Comparison of ENCODE assay signal across 18 cellular contexts in genomic region chr19:12043752-12044422, GRCh38. TPM values are rescaled to one million over a fixed set of nuclear protein-coding genes. Genes with fewer than 3 reads are reported as not detected.
DNase-seq lines count a peak whose midpoint lies in the region; ATAC-seq, FAIRE-seq and TF ChIP-seq lines count a peak whose summit lies in the region.
"Had no signal": no experiment of that assay in that cellular context is flagged by ENCODE, and none has a peak within 500 bp of the region (broad histone marks: within the 10 kb centered on the region; RNA-seq: fewer than 3 reads in every experiment).

No MANE protein-coding gene starts in this region.

- DNase-seq in GM23338 (ENCODE audit: low spot score) = peak; percentile 47
- DNase-seq in K562 (ENCODE audit: extremely low read depth in 1 of 4, low spot score in 3 of 4) = no peak
- no peak for DNase-seq in H7
- DNase-seq in HAP-1 (ENCODE audit: low spot score in 2 of 2) = no peak
- DNase-seq: C1 segment of cervical spinal cord; Kasumi-1; MM.1S; NCI-H1092 treated with DMSO at 0.1 percent for 48 hours; NCI-H2081 treated with DMSO at 0.1 percent for 48 hours; NCI-H748 treated with DMSO at 0.1 percent for 48 hours; NK-92 treated with Interleukin-12 subunit alpha and Interleukin-12 subunit beta, amount 100 ng/mL, for 24 hours; SHP77 had no signal

- peaks cover 16% of the 10 kb centered on the region for H3K9me3 ChIP-seq in K562 (replicated peaks; ENCODE audit: control insufficient read depth, insufficient read depth, low read depth, low read length)
- peaks cover 19 to 42% (median 23%) of the 10 kb centered on the region in 4 donors for H3K9me3 ChIP-seq in liver (ENCODE audit: control insufficient read depth in 4 of 4, low read length in 3 of 4)
- peaks cover 5% of the 10 kb centered on the region; the same call in 1 of the 2 replicates for H3K9me3 ChIP-seq in HAP-1

- peak overlapping the region; percentile 34; the same call in 1 of the 2 replicates for H3K4me3 ChIP-seq in GM23338
- H3K4me3 ChIP-seq in K562 = no peak overlapping the region
- peak overlapping the region in 2 of 3 donors; percentile 1 to 79 for H3K4me3 ChIP-seq in liver (ENCODE audit: low read depth in 1 of 3, low read length in 3 of 3)
- H3K4me3 ChIP-seq in H7 (ENCODE audit: insufficient read depth, low read depth, low read length) = no peak overlapping the region
- no peak overlapping the region for H3K4me3 ChIP-seq in HAP-1
- H3K4me3 ChIP-seq: SK-N-MC had no signal

- CTCF ChIA-PET in K562 (lab: Yijun Ruan, JAX; ENCODE audit: low intra/inter-chr PET ratio) = no interaction called here

- POLR2A ChIA-PET in K562 (lab: Yijun Ruan, JAX) = no interaction called here

- H4K20me1 ChIP-seq in GM23338 (replicated peaks; ENCODE audit: insufficient read depth) (no peaks in the 10 kb centered on the region; the same call in 1 of the 2 replicates), K562 (replicated peaks; ENCODE audit: control insufficient read depth, insufficient read depth, low read length) (no peaks in the 10 kb centered on the region)

- peaks cover 3% of the 10 kb centered on the region for H3K27me3 Mint-ChIP-seq in GM23338 (ENCODE audit: insufficient read depth, low read depth, poor library complexity)

- ATAC-seq in GM23338 (no peak), K562 (no peak), HG03565 (IDR thresholded peaks at IDR 0.05; ENCODE audit: unreplicated experiment) (no peak)

- in situ Hi-C loops in K562 (cut with MboI) (no loop called here), HAP-1 (cut with MboI; ENCODE audit: low sequenced_read_pairs) (no loop called here)

- peaks cover 10% of the 10 kb centered on the region for H3F3A ChIP-seq in GM23338 (replicated peaks; ENCODE audit: low read depth)

- TF ChIP-seq RAD21 in Ishikawa (IDR thresholded peaks at IDR 0.05; ENCODE audit: low read depth) = no peak
- no peak for TF ChIP-seq RAD21 in K562 (CRISPR knock-in tag; conservative IDR thresholded peaks at IDR 0.05 in 1 of 2, IDR thresholded peaks at IDR 0.05 in 1 of 2)
- no peak for TF ChIP-seq RAD21 in liver (IDR thresholded peaks at IDR 0.05)

- TF ChIP-seq EP300 in Ishikawa (IDR thresholded peaks at IDR 0.05; ENCODE audit: borderline replicate concordance) = no peak
- no peak for TF ChIP-seq EP300 in K562 (IDR thresholded peaks at IDR 0.05; ENCODE audit: low read length)

- no peak overlapping the region for H3K9ac ChIP-seq in K562 (ENCODE audit: insufficient read depth in 1 of 2, low read depth in 2 of 2, low read length in 2 of 2)
- H3K9ac ChIP-seq in liver (ENCODE audit: low read depth in 1 of 2, low read length in 2 of 2) = no peak overlapping the region

- no peak overlapping the region for H3K4me3 Mint-ChIP-seq in GM23338

- WGBS in K562 (ENCODE audit: insufficient coverage, low coverage, missing lambda C conversion rate) = 19% methylated on average over 5 of the region's 5 CpGs
- 96% methylated on average over 5 of the region's 5 CpGs for WGBS in liver

- intact Hi-C loops in K562 (cut with micrococcal nuclease) = no loop called here

- H2AFZ ChIP-seq in GM23338 = no peak overlapping the region
- no peak overlapping the region for H2AFZ ChIP-seq in K562 (ENCODE audit: low read depth, low read length)

- FAIRE-seq in K562 (lab: Jason Lieb, UNC) = no peak
- FAIRE-seq: G401.6 had no signal

- TF ChIP-seq CTCF in GM23338 (conservative IDR thresholded peaks at IDR 0.05; ENCODE audit: low read depth in 2 of 2) (no peak), K562 (IDR thresholded peaks at IDR 0.05 in 2 of 3, conservative IDR thresholded peaks at IDR 0.05 in 1 of 3; ENCODE audit: insufficient read depth in 2 of 3, low read depth in 1 of 3, low read length in 3 of 3) (no peak), liver (IDR thresholded peaks at IDR 0.05; ENCODE audit: low read depth, low read length, missing input control) (no peak)

- no peaks in the 10 kb centered on the region for H3K27me3 ChIP-seq in GM23338 (ENCODE audit: insufficient read depth)
- no peaks in the 10 kb centered on the region for H3K27me3 ChIP-seq in K562 (ENCODE audit: control insufficient read depth in 2 of 2, insufficient read depth in 2 of 2, low read length in 2 of 2)
- H3K27me3 ChIP-seq in liver (ENCODE audit: control insufficient read depth in 4 of 4, insufficient read depth in 4 of 4, low read length in 3 of 4) = no peaks in the 10 kb centered on the region
- H3K27me3 ChIP-seq in H7 (ENCODE audit: control insufficient read depth, insufficient read depth, low read length) = no peaks in the 10 kb centered on the region
- H3K27me3 ChIP-seq in HAP-1 (ENCODE audit: low read depth) = no peaks in the 10 kb centered on the region

- peaks cover 47% of the 10 kb centered on the region for H3K79me2 ChIP-seq in GM23338 (replicated peaks; ENCODE audit: insufficient read depth)
- H3K79me2 ChIP-seq in K562 (ENCODE audit: control insufficient read depth, insufficient read depth, low read length) = no peaks in the 10 kb centered on the region

- no peak overlapping the region for H3K4me2 ChIP-seq in GM23338
- no peak overlapping the region for H3K4me2 ChIP-seq in K562 (ENCODE audit: insufficient read depth, low read length)

- BruUV-seq in K562 (replicated peaks; lab: Mats Ljungman, UMichigan) = no TSS peak

- peaks cover 29% of the 10 kb centered on the region for H3K36me3 Mint-ChIP-seq in GM23338 (ENCODE audit: low read depth)

- peaks cover 91% of the 10 kb centered on the region for H3K9me3 Mint-ChIP-seq in GM23338

- no peaks in the 10 kb centered on the region for H3K9me2 ChIP-seq in GM23338 (ENCODE audit: insufficient read depth)

- no peaks in the 10 kb centered on the region for H3K4me1 Mint-ChIP-seq in GM23338

- no peaks in the 10 kb centered on the region for H3K4me1 ChIP-seq in GM23338 (ENCODE audit: insufficient read depth)
- H3K4me1 ChIP-seq in K562 (replicated peaks in 1 of 2; ENCODE audit: control insufficient read depth in 2 of 2, insufficient read depth in 2 of 2, low read length in 2 of 2) = no peaks in the 10 kb centered on the region
- H3K4me1 ChIP-seq in liver (ENCODE audit: control insufficient read depth in 4 of 4, insufficient read depth in 4 of 4, low read length in 3 of 4) = no peaks in the 10 kb centered on the region
- no peaks in the 10 kb centered on the region for H3K4me1 ChIP-seq in HAP-1

- no peak overlapping the region for H3K27ac ChIP-seq in GM23338 (ENCODE audit: low read depth)
- H3K27ac ChIP-seq in K562 (ENCODE audit: extremely low read depth, low read depth, low read length) = no peak overlapping the region
- no peak overlapping the region for H3K27ac ChIP-seq in liver (ENCODE audit: low read depth in 1 of 2, low read length in 2 of 2)
- H3K27ac ChIP-seq: SK-N-MC had no signal

- TF ChIP-seq POLR2A in K562 (conservative IDR thresholded peaks at IDR 0.05) = no peak

- H3K27ac Mint-ChIP-seq in GM23338 = no peak overlapping the region

- H3K36me3 ChIP-seq in GM23338 (ENCODE audit: insufficient read depth) (peaks cover 82% of the 10 kb centered on the region), K562 (ENCODE audit: control insufficient read depth, insufficient read depth, low read length) (no peaks in the 10 kb centered on the region), liver (ENCODE audit: control insufficient read depth in 4 of 4, insufficient read depth in 3 of 4, low read depth in 1 of 4, low read length in 3 of 4) (peaks cover 0 to 6% (median 2%) of the 10 kb centered on the region in 4 donors), H7 (replicated peaks; ENCODE audit: control insufficient read depth, insufficient read depth, low read length) (peaks cover 24% of the 10 kb centered on the region), HAP-1 (replicated peaks) (no peaks in the 10 kb centered on the region)

- H3K9me1 ChIP-seq in K562 (ENCODE audit: control insufficient read depth, insufficient read depth, low read length) = no peaks in the 10 kb centered on the region

RNA-seq across cellular contexts. Expression of gene ZNF433, which starts 8.4 kb away (rescaled TPM):
- 2.0 and 9.8 TPM in 2 replicates for total RNA-seq in GM23338 (2014; rRNA removed; shearing (Covaris generic))
- polyA plus RNA-seq in GM23338 (2016; fragmentation: Nextera tagmentation; extraction: Ambion mirVana) = 3.4 and 4.1 TPM in 2 replicates
- 3.0 and 10.3 TPM in 2 replicates for total RNA-seq in K562 (2011; cell fraction: chromatin; rRNA removed; ENCODE audit: low replicate concordance)
- 2.2 and 4.1 TPM in 2 replicates for total RNA-seq in K562 (2011; cell fraction: nucleolus; rRNA removed)
- 4.5 and 6.3 TPM in 2 replicates for total RNA-seq in K562 (2011; cell fraction: nucleoplasm; rRNA removed)
- 2.6 and 3.0 TPM in 2 replicates for total RNA-seq in K562 (2014; rRNA removed)
- total RNA-seq in K562 (2014; rRNA removed; fragmentation: Illumina TruSeq; extraction: Trizol) = 3.9 and 4.7 TPM in 2 replicates
- total RNA-seq in K562 (2015; rRNA removed; fragmentation: Illumina TruSeq; extraction: Trizol) = 3.6 and 3.8 TPM in 2 replicates
- total RNA-seq in K562 (2021) = 2.2 and 3.0 TPM in 2 replicates
- 0.53 and 2.0 TPM in 2 replicates for polyA plus RNA-seq in K562 (2011; rRNA removed)
- 0.28 and 0.57 TPM in 2 replicates for polyA plus RNA-seq in K562 (2011; cell fraction: cytosol; rRNA removed)
- polyA plus RNA-seq in K562 (2011; cell fraction: nucleus; rRNA removed) = 0.52 and 0.82 TPM in 2 replicates
- 1.9 and 2.9 TPM in 2 replicates for polyA plus RNA-seq in K562 (2012)
- polyA plus RNA-seq in K562 (2014; fragmentation: Illumina TruSeq; extraction: Trizol) = 3.4 and 4.0 TPM in 2 replicates
- polyA plus RNA-seq in K562 (2014; fragmentation: Nextera tagmentation; extraction: Ambion mirVana) = 1 to 10 TPM; 2.9 to 4.1 TPM
- polyA plus RNA-seq in K562 (2014; rRNA removed) = 2.3 and 4.1 TPM in 2 replicates
- 0.84 and 4.0 TPM in 2 replicates for polyA minus RNA-seq in K562 (2011; rRNA and poly(A)+ RNA removed)
- polyA minus RNA-seq in K562 (2011; cell fraction: cytosol; rRNA and poly(A)+ RNA removed) = 1.1 TPM in 1 of 2 replicates, not detected in the other
- 1.2 and 1.3 TPM in 2 replicates for polyA minus RNA-seq in K562 (2011; cell fraction: nucleus; rRNA and poly(A)+ RNA removed)
- total RNA-seq in liver = 1 to 10 TPM; 1.8 to 4.7 TPM
- polyA plus RNA-seq in liver = 1 to 10 TPM; 1.3 to 3.2 TPM
- total RNA-seq in H7 (2014; rRNA removed; shearing (Covaris generic)) = 0.11 TPM in 1 of 2 replicates, not detected in the other
- total RNA-seq: NCI-H460 had no signal

RNA-seq across cellular contexts. Expression of gene ZNF878, which starts 8.9 kb away (rescaled TPM):
- total RNA-seq in GM23338 (2014; rRNA removed; shearing (Covaris generic)) = 16.4 and 18.6 TPM in 2 replicates
- polyA plus RNA-seq in GM23338 (2016; fragmentation: Nextera tagmentation; extraction: Ambion mirVana) = 7.5 and 8.7 TPM in 2 replicates
- total RNA-seq in K562 (2011; cell fraction: chromatin; rRNA removed; ENCODE audit: low replicate concordance) = 2.4 and 6.9 TPM in 2 replicates
- 2.6 and 2.8 TPM in 2 replicates for total RNA-seq in K562 (2011; cell fraction: nucleolus; rRNA removed)
- total RNA-seq in K562 (2011; cell fraction: nucleoplasm; rRNA removed) = 2.1 and 3.6 TPM in 2 replicates
- 0.50 and 0.65 TPM in 2 replicates for total RNA-seq in K562 (2014; rRNA removed)
- 1.4 and 2.1 TPM in 2 replicates for total RNA-seq in K562 (2014; rRNA removed; fragmentation: Illumina TruSeq; extraction: Trizol)
- total RNA-seq in K562 (2015; rRNA removed; fragmentation: Illumina TruSeq; extraction: Trizol) = 0.45 and 0.91 TPM in 2 replicates
- total RNA-seq in K562 (2021) = 0.78 and 1.2 TPM in 2 replicates
- polyA plus RNA-seq in K562 (2011; rRNA removed) = 0.12 and 0.46 TPM in 2 replicates
- 0.06 and 0.07 TPM in 2 replicates for polyA plus RNA-seq in K562 (2011; cell fraction: cytosol; rRNA removed)
- 0.08 and 0.16 TPM in 2 replicates for polyA plus RNA-seq in K562 (2011; cell fraction: nucleus; rRNA removed)
- 0.18 and 0.33 TPM in 2 replicates for polyA plus RNA-seq in K562 (2012)
- polyA plus RNA-seq in K562 (2014; fragmentation: Illumina TruSeq; extraction: Trizol) = 0.30 and 0.56 TPM in 2 replicates
- polyA plus RNA-seq in K562 (2014; fragmentation: Nextera tagmentation; extraction: Ambion mirVana) = under 1 TPM; 0.38 TPM
- polyA plus RNA-seq in K562 (2014; rRNA removed) = 0.30 TPM in 2 replicates
- 0.78 and 1.2 TPM in 2 replicates for polyA minus RNA-seq in K562 (2011; rRNA and poly(A)+ RNA removed)
- polyA minus RNA-seq in K562 (2011; cell fraction: cytosol; rRNA and poly(A)+ RNA removed) = not detected in 2 replicates
- polyA minus RNA-seq in K562 (2011; cell fraction: nucleus; rRNA and poly(A)+ RNA removed) = 0.40 and 0.44 TPM in 2 replicates
- under 1 TPM; 0.25 to 0.33 TPM for total RNA-seq in liver
- polyA plus RNA-seq in liver = not detected
- not detected in 2 replicates for total RNA-seq in H7 (2014; rRNA removed; shearing (Covaris generic))
- total RNA-seq: NCI-H460 had no signal

RNA-seq across cellular contexts. Expression of gene ZNF844, which starts 20.6 kb away (rescaled TPM):
- 9.7 and 10.5 TPM in 2 replicates for total RNA-seq in GM23338 (2014; rRNA removed; shearing (Covaris generic))
- polyA plus RNA-seq in GM23338 (2016; fragmentation: Nextera tagmentation; extraction: Ambion mirVana) = 1.8 and 2.1 TPM in 2 replicates
- total RNA-seq in K562 (2011; cell fraction: chromatin; rRNA removed; ENCODE audit: low replicate concordance) = 6.4 and 24.9 TPM in 2 replicates
- 5.0 and 5.5 TPM in 2 replicates for total RNA-seq in K562 (2011; cell fraction: nucleolus; rRNA removed)
- 7.2 and 7.9 TPM in 2 replicates for total RNA-seq in K562 (2011; cell fraction: nucleoplasm; rRNA removed)
- total RNA-seq in K562 (2014; rRNA removed) = 2.0 TPM in 2 replicates
- total RNA-seq in K562 (2014; rRNA removed; fragmentation: Illumina TruSeq; extraction: Trizol) = 4.5 and 4.7 TPM in 2 replicates
- total RNA-seq in K562 (2015; rRNA removed; fragmentation: Illumina TruSeq; extraction: Trizol) = 2.2 TPM in 2 replicates
- total RNA-seq in K562 (2021) = 2.9 and 3.4 TPM in 2 replicates
- polyA plus RNA-seq in K562 (2011; rRNA removed) = 0.55 and 4.5 TPM in 2 replicates
- 0.12 and 1.1 TPM in 2 replicates for polyA plus RNA-seq in K562 (2011; cell fraction: cytosol; rRNA removed)
- polyA plus RNA-seq in K562 (2011; cell fraction: nucleus; rRNA removed) = 0.38 and 1.6 TPM in 2 replicates
- 1.2 and 2.4 TPM in 2 replicates for polyA plus RNA-seq in K562 (2012)
- 2.3 and 2.7 TPM in 2 replicates for polyA plus RNA-seq in K562 (2014; fragmentation: Illumina TruSeq; extraction: Trizol)
- polyA plus RNA-seq in K562 (2014; fragmentation: Nextera tagmentation; extraction: Ambion mirVana) = 1 to 10 TPM in 1 of 2 experiments, under 1 TPM in 1; 0.80 to 1.1 TPM
- 0.98 and 1.5 TPM in 2 replicates for polyA plus RNA-seq in K562 (2014; rRNA removed)
- polyA minus RNA-seq in K562 (2011; rRNA and poly(A)+ RNA removed) = 1.0 and 7.4 TPM in 2 replicates
- polyA minus RNA-seq in K562 (2011; cell fraction: cytosol; rRNA and poly(A)+ RNA removed) = 0.18 and 3.8 TPM in 2 replicates
- polyA minus RNA-seq in K562 (2011; cell fraction: nucleus; rRNA and poly(A)+ RNA removed) = 0.78 and 3.2 TPM in 2 replicates
- total RNA-seq in liver = 1 to 10 TPM; 4.4 to 5.6 TPM
- 1 to 10 TPM in 1 of 2 donors, under 1 TPM in 1; 0.72 to 1.4 TPM for polyA plus RNA-seq in liver
- 0.33 and 0.55 TPM in 2 replicates for total RNA-seq in H7 (2014; rRNA removed; shearing (Covaris generic))
- total RNA-seq: NCI-H460 had no signal

Comparison
In these comparisons a context has a peak if more than half of its experiments do, and no peak if none do; other contexts are left out.
1. H3K4me3 ChIP-seq: peak in GM23338 (single experiment) and liver (2 of 3); none in K562 (single experiment), H7 (single experiment) and HAP-1 (single experiment).